Comparison of ENCODE assay signal across 22 cellular contexts in genomic region chr1:15308135-15308534, GRCh38.
"Had no signal": no experiment of that assay in that cellular context is flagged by ENCODE, and none has a peak within 500 bp of the region (broad histone marks: within the 10 kb centered on the region; RNA-seq: fewer than 3 reads in every experiment).

No MANE protein-coding gene starts in this region.

- ATAC-seq: activated naive CD4-positive, alpha-beta T cell treated with anti-CD3 and anti-CD28 coated beads, Interleukin-2, amount 50 U/mL, for 72 hours; esophagus mucosa; gastroesophageal sphincter; heart left ventricle had no signal

- H3K4me3 ChIP-seq: adrenal gland, gastroesophageal sphincter, heart left ventricle, prostate gland, right atrium auricular region, suprapubic skin had no signal

- H3K27me3 ChIP-seq: adrenal gland, gastroesophageal sphincter, heart left ventricle, right atrium auricular region, suprapubic skin had no signal

- H3K27ac Mint-ChIP-seq: activated naive CD4-positive, alpha-beta T cell treated with anti-CD3 and anti-CD28 coated beads, Interleukin-2, amount 50 U/mL, for 72 hours; immature natural killer cell; stimulated activated naive CD8-positive, alpha-beta T cell treated with anti-CD3 and anti-CD28 coated beads, Interleukin-15, Interleukin-2, amounts not matched to agents 100 ng/mL and 50 ng/mL, for 24 hours had no signal

- H3K36me3 ChIP-seq: adrenal gland, gastroesophageal sphincter, heart left ventricle, prostate gland, right atrium auricular region, suprapubic skin had no signal

- H3K36me3 Mint-ChIP-seq: immature natural killer cell had no signal

- H3K9me3 Mint-ChIP-seq: immature natural killer cell had no signal

- H3K4me3 Mint-ChIP-seq: immature natural killer cell; stimulated activated naive CD8-positive, alpha-beta T cell treated with anti-CD3 and anti-CD28 coated beads, Interleukin-15, Interleukin-2, amounts not matched to agents 100 ng/mL and 50 ng/mL, for 24 hours had no signal

- DNase-seq: activated CD4-positive, alpha-beta T cell treated with anti-CD3 and anti-CD28 coated beads, Interleukin-2, amount 50 U/mL, for 1 hour; activated CD4-positive, CD25-positive, alpha-beta regulatory T cell treated with anti-CD3 and anti-CD28 coated beads, Interleukin-2, amount 50 U/mL, for 72 hours; activated CD8-positive, alpha-beta memory T cell treated with anti-CD3 and anti-CD28 coated beads, Interleukin-2, amount 50 U/mL, for 4 hours; activated gamma-delta T cell treated with Interleukin-2 at 50 U/mL for 16 hours; activated T-cell treated with anti-CD3 and anti-CD28 coated beads, Interleukin-2, amount 50 U/mL, for 48 hours; adrenal gland; cerebellar nuclear complex; effector CD8-positive, alpha-beta T cell; heart left ventricle; immature natural killer cell; kidney glomerular epithelial cell; occipital lobe; trophoblast cell had no signal

- H3K27ac ChIP-seq: adrenal gland, gastroesophageal sphincter, heart left ventricle, right atrium auricular region, suprapubic skin had no signal

- H3K4me1 ChIP-seq: prostate gland, right atrium auricular region, suprapubic skin had no signal

- H3K9me3 ChIP-seq: adrenal gland, prostate gland, suprapubic skin had no signal

- FAIRE-seq: astrocyte, bronchial epithelial cell had no signal
